Comparison of ENCODE assay signal across 1 cellular context in genomic region chr21:17780539-17780938, GRCh38.
TF ChIP-seq lines count a peak whose summit lies in the region.

No MANE protein-coding gene starts in this region.

TF ChIP-seq in GM12878, 131 proteins besides CTCF, POLR2A, EP300 and RAD21 (continued from another document):
- TF ChIP-seq REST (IDR thresholded peaks at IDR 0.05; ENCODE audit: low read depth, low read length): no peak
